In genomic region chr1:4351453-4351852, GRCh38 we compare ENCODE assay signal across 3 cellular contexts.
"Had no signal": no experiment of that assay in that cellular context is flagged by ENCODE, and none has a peak within 500 bp of the region (broad histone marks: within the 10 kb centered on the region; RNA-seq: fewer than 3 reads in every experiment).

No MANE protein-coding gene starts in this region.

- ATAC-seq: GM12878 had no signal

- H3K4me3 ChIP-seq: GM12878 had no signal

- DNase-seq: GDM1, GF-D8 had no signal
